12 cellular contexts compared by ENCODE assay signal in genomic region chr6:107264357-107264831, GRCh38.
DNase-seq lines count a peak whose midpoint lies in the region; ATAC-seq and TF ChIP-seq lines count a peak whose summit lies in the region.
"Had no signal": no experiment of that assay in that cellular context is flagged by ENCODE, and none has a peak within 500 bp of the region (broad histone marks: within the 10 kb centered on the region; RNA-seq: fewer than 3 reads in every experiment).

No MANE protein-coding gene starts in this region.

- intact Hi-C loops in Caco-2 (cut with micrococcal nuclease; ENCODE audit: unreplicated experiment), result no loop called here

- peaks cover 7% of the 10 kb centered on the region; the same call in 1 of the 2 replicates for H3K4me1 ChIP-seq in Caco-2
- H3K4me1 ChIP-seq in Peyer's patch, result no peaks in the 10 kb centered on the region
- H3K4me1 ChIP-seq: sigmoid colon had no signal

- DNase-seq in Caco-2 (peak; percentile 37 to 40), HuH-7.5 (ENCODE audit: low spot score) (peak; percentile 19), SHP77 treated with DMSO at 0.1 percent for 48 hours (lab: John Stamatoyannopoulos, UW) (peak; percentile 97), hepatic stellate cell (ENCODE audit: low spot score) (peak; percentile 64), hippocampal formation (lab: John Stamatoyannopoulos, UW) (no peak), Peyer's patch (no peak)
- DNase-seq in NK-92 treated with Interleukin-12 subunit alpha and Interleukin-12 subunit beta, amount 100 ng/mL, for 24 hours (lab: John Stamatoyannopoulos, UW), result no peak
- DNase-seq: activated T-cell treated with anti-CD3 and anti-CD28 coated beads, Interleukin-2, amount 50 U/mL, for 24 hours; NCI-H1105; sigmoid colon had no signal

- H3K27me3 ChIP-seq in Caco-2 (replicated peaks; ENCODE audit: control insufficient read depth, insufficient read depth, low read length) (no peaks in the 10 kb centered on the region), Peyer's patch (no peaks in the 10 kb centered on the region)
- H3K27me3 ChIP-seq: sigmoid colon had no signal

- no peak overlapping the region for H3K27ac Mint-ChIP-seq in Caco-2 (ENCODE audit: unreplicated experiment)
- H3K27ac Mint-ChIP-seq: activated T-cell treated with anti-CD3 and anti-CD28 coated beads, Interleukin-2, amount 50 U/mL, for 24 hours; T-helper 1 cell treated with Interleukin-12 subunit alpha and Interleukin-12 subunit beta and Interleukin-4 antibody, amounts not matched to agents 30 μg/mL and 1 μg/mL, for 36 hours had no signal

- CTCF ChIA-PET in Caco-2 (lab: Charles Lee), result interaction anchor here (0.6 kb wide), 1 partner anchor 152 kb away, joined by 3 read pairs; no protein-coding TSS in a partner anchor

- H3K36me3 ChIP-seq in Caco-2 (ENCODE audit: control insufficient read depth, insufficient read depth, low read length) (no peaks in the 10 kb centered on the region), Peyer's patch (no peaks in the 10 kb centered on the region)
- H3K36me3 ChIP-seq: sigmoid colon had no signal

- peaks cover 15% of the 10 kb centered on the region for H3K4me1 Mint-ChIP-seq in Caco-2 (ENCODE audit: low read depth, unreplicated experiment)

- H3K4me3 ChIP-seq in Caco-2 (ENCODE audit: low read depth, low read length), result no peak overlapping the region
- no peak overlapping the region for H3K4me3 ChIP-seq in Peyer's patch
- H3K4me3 ChIP-seq: sigmoid colon had no signal

- H3K9me3 ChIP-seq in Caco-2, result no peaks in the 10 kb centered on the region
- H3K9me3 ChIP-seq in Peyer's patch, result no peaks in the 10 kb centered on the region
- H3K9me3 ChIP-seq: sigmoid colon had no signal

- no peak for TF ChIP-seq CTCF in Caco-2 (IDR thresholded peaks at IDR 0.05; ENCODE audit: insufficient read depth in 1 of 2, low read depth in 1 of 2, low read length in 1 of 2, severe bottlenecking in 1 of 2, unreplicated experiment in 1 of 2)
- no peak for TF ChIP-seq CTCF in Peyer's patch (IDR thresholded peaks at IDR 0.05)

- H3K27ac ChIP-seq in Peyer's patch, result no peak overlapping the region
- H3K27ac ChIP-seq: sigmoid colon had no signal

- no peak for TF ChIP-seq POLR2A in Peyer's patch (IDR thresholded peaks at IDR 0.05)

- no peaks in the 10 kb centered on the region for H3K36me3 Mint-ChIP-seq in Caco-2 (ENCODE audit: insufficient read depth, unreplicated experiment)

- H3K27me3 Mint-ChIP-seq in Caco-2 (ENCODE audit: insufficient read depth, unreplicated experiment), result no peaks in the 10 kb centered on the region
- H3K27me3 Mint-ChIP-seq: activated T-cell treated with anti-CD3 and anti-CD28 coated beads, Interleukin-2, amount 50 U/mL, for 24 hours had no signal

- POLR2A ChIA-PET in Caco-2 (lab: Charles Lee), result no interaction called here

- H3K4me3 Mint-ChIP-seq in Caco-2 (ENCODE audit: unreplicated experiment), result no peak overlapping the region
- H3K4me3 Mint-ChIP-seq: activated T-cell treated with anti-CD3 and anti-CD28 coated beads, Interleukin-2, amount 50 U/mL, for 24 hours; T-helper 1 cell treated with Interleukin-12 subunit alpha and Interleukin-12 subunit beta and Interleukin-4 antibody, amounts not matched to agents 30 μg/mL and 1 μg/mL, for 36 hours had no signal

- no peak for ATAC-seq in GM19023 (IDR thresholded peaks at IDR 0.05; ENCODE audit: unreplicated experiment)

- no TSS peak for BruUV-seq in Caco-2 (replicated peaks; lab: Mats Ljungman, UMichigan)

- H3K9me3 Mint-ChIP-seq in Caco-2 (ENCODE audit: unreplicated experiment), result no peaks in the 10 kb centered on the region
- H3K9me3 Mint-ChIP-seq: activated T-cell treated with anti-CD3 and anti-CD28 coated beads, Interleukin-2, amount 50 U/mL, for 24 hours; T-helper 1 cell treated with Interleukin-12 subunit alpha and Interleukin-12 subunit beta and Interleukin-4 antibody, amounts not matched to agents 30 μg/mL and 1 μg/mL, for 36 hours had no signal

Comparison
In these comparisons a context has a peak if more than half of its experiments do, and no peak if none do; other contexts are left out.
1. DNase-seq: peak in Caco-2 (2 of 2), HuH-7.5 (single experiment), SHP77 treated with DMSO at 0.1 percent for 48 hours (single experiment) and hepatic stellate cell (single experiment); none in hippocampal formation (0 of 2), Peyer's patch (0 of 3) and NK-92 treated with Interleukin-12 subunit alpha and Interleukin-12 subunit beta, amount 100 ng/mL, for 24 hours (single experiment).